Comparison of ENCODE assay signal across 8 cellular contexts in the genomic region with DNA sequence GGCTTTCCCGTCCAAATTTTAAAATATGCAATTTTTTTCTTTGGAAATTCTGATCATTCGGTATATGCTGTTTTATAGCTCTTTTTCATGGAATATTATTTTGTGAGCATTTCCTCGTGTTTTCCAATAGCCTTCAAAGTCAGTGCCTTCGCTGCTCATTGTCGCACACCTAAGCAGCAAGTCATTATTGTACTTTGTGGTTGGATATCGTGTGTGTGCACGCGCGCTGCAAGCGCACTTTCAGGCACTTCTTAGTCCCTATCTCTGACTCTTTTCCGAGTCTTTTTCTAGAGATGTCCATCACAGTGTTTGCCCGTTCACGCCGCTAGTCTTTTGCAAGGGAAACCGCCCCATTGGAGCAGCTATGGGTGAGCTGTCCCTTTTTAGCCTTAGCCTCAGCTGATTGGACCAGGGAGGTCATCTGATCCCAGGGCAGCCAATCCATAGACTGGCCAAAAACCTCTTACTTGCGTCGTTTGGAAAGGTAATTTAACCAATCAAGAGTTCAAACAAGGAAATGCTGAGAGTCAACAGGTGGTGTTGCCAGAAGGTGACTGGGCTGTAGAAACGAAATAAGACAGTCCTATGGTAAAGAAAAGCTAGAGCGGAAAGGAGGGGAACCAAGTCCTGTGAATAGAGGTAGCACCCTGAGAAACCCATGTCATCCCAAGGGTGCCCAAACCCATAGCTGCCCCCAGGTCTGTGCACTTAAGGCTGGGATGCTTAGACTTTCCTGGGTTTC. TPM values are rescaled to one million over a fixed set of nuclear protein-coding genes. Genes with fewer than 3 reads are reported as not detected.
DNase-seq lines count a peak whose midpoint lies in the region; ATAC-seq, FAIRE-seq and TF ChIP-seq lines count a peak whose summit lies in the region.

No MANE protein-coding gene starts in this region.

- no peaks in the 10 kb centered on the region for H3K27me3 ChIP-seq in ectodermal cell (ENCODE audit: control insufficient read depth, insufficient read depth, low read length, poor library complexity, severe bottlenecking)
- H3K27me3 ChIP-seq in right lobe of liver: no peaks in the 10 kb centered on the region

- H3K9me3 ChIP-seq in ectodermal cell (ENCODE audit: control insufficient read depth, low read length) (no peaks in the 10 kb centered on the region), right lobe of liver (no peaks in the 10 kb centered on the region)

- intact Hi-C loops in right lobe of liver (cut with DNase I): no loop called here

- H3K36me3 ChIP-seq in ectodermal cell (ENCODE audit: control insufficient read depth, insufficient read depth, low read length) (peaks cover 10% of the 10 kb centered on the region), right lobe of liver (peaks cover 0 to 23% (median 8%) of the 10 kb centered on the region in 4 donors)

- H3K27ac ChIP-seq in ectodermal cell (ENCODE audit: insufficient read depth, low read depth, low read length, poor library complexity, severe bottlenecking): no peak overlapping the region
- peak overlapping the region; percentile 81 to 92 (median 86) for H3K27ac ChIP-seq in right lobe of liver

- ATAC-seq in HG03095 (IDR thresholded peaks at IDR 0.05; ENCODE audit: unreplicated experiment) (peak; percentile 64), right lobe of liver (peak; percentile 74 to 85 (median 79)), GM18868 (IDR thresholded peaks at IDR 0.05; ENCODE audit: unreplicated experiment) (no peak)

- H3K4me1 ChIP-seq in ectodermal cell (ENCODE audit: control insufficient read depth, insufficient read depth, low read length) (peaks cover 16% of the 10 kb centered on the region), right lobe of liver (peaks cover 0 to 17% (median under 1%) of the 10 kb centered on the region in 4 donors)

- TF ChIP-seq CTCF in right lobe of liver (IDR thresholded peaks at IDR 0.05): peak in 1 of 4 donors; percentile 20

- peak; percentile 95 for FAIRE-seq in GM12892 (lab: Jason Lieb, UNC)

- DNase-seq in GM12892 (ENCODE audit: insufficient read length) (peak; percentile 77), NCI-H2227 treated with DMSO at 0.1 percent for 48 hours (lab: John Stamatoyannopoulos, UW) (peak; percentile 85), right lobe of liver (peak; percentile 72 to 89 (median 82))
- peak; percentile 60 to 72 for DNase-seq in activated CD4-positive, alpha-beta T cell treated with anti-CD3 and anti-CD28 coated beads, Interleukin-2, amount 50 U/mL, for 48 hours
- DNase-seq in stimulated activated CD4-positive, alpha-beta T cell treated with anti-CD3 and anti-CD28 coated beads, Interleukin-4, amount 100 ng/mL, for 24 hours: peak; percentile 69

- 72 to 77% methylated on average over 19 of the region's 19 CpGs for WGBS in ectodermal cell, 2 experiments
- WGBS in right lobe of liver (ENCODE audit: insufficient coverage, low coverage, low lambda C conversion rate, missing lambda C conversion rate): 8% methylated on average over 19 of the region's 19 CpGs

- no peak for TF ChIP-seq POLR2A in GM12892 (IDR thresholded peaks at IDR 0.05; ENCODE audit: low read depth, low read length)
- TF ChIP-seq POLR2A in right lobe of liver (IDR thresholded peaks at IDR 0.05): peak; percentile 18

- H3K4me3 ChIP-seq in ectodermal cell (ENCODE audit: insufficient read depth, low read depth, low read length) (peak overlapping the region; percentile 46), right lobe of liver (peak overlapping the region; percentile 47 to 62 (median 58))

RNA-seq across cellular contexts. Expression of a gene that starts 0.7 kb away (rescaled TPM):
- polyA plus RNA-seq in GM12892 (2012; ENCODE audit: missing spikeins): 5.6 TPM
- 29.1 TPM for polyA plus RNA-seq in ectodermal cell (2013, experiment 1 of 4)
- 30.4 TPM for polyA plus RNA-seq in ectodermal cell (2013, experiment 2 of 4)
- 29.4 TPM for polyA plus RNA-seq in ectodermal cell (2013, experiment 3 of 4)
- 28.2 TPM for polyA plus RNA-seq in ectodermal cell (2013, experiment 4 of 4)
- total RNA-seq in right lobe of liver: 10 to 100 TPM; 33.8 to 52.9 (median 41.9) TPM
